In genomic region chr10:21719502-21719901, GRCh38 we compare ENCODE assay signal across 22 cellular contexts.
A peak's percentile ranks its signal among the peaks of the same experiment; 100 is the strongest.
DNase-seq lines count a peak whose midpoint lies in the region; ATAC-seq and TF ChIP-seq lines count a peak whose summit lies in the region.
"Had no signal": no experiment of that assay in that cellular context is flagged by ENCODE, and none has a peak within 500 bp of the region (broad histone marks: within the 10 kb centered on the region; RNA-seq: fewer than 3 reads in every experiment).

No MANE protein-coding gene starts in this region.

- H3K9ac ChIP-seq in HUES64 (ENCODE audit: low read depth, low read length) (no peak overlapping the region), neural cell (ENCODE audit: low read length) (peak overlapping the region; percentile 28)
- H3K9ac ChIP-seq: BLaER1 had no signal

- H3K4me1 ChIP-seq in GM23338 (ENCODE audit: insufficient read depth) (peaks cover 20% of the 10 kb centered on the region), HUES64 (ENCODE audit: insufficient read depth, low read length) (peaks cover 21% of the 10 kb centered on the region)
- peaks cover under 1% of the 10 kb centered on the region for H3K4me1 ChIP-seq in CD8-positive, alpha-beta T cell (ENCODE audit: insufficient read depth, low read length)

- intact Hi-C loops in CD8-positive, alpha-beta T cell (cut with DNase I, micrococcal nuclease): no loop called here

- H3F3A ChIP-seq in GM23338 (replicated peaks; ENCODE audit: low read depth): no peaks in the 10 kb centered on the region
- no peaks in the 10 kb centered on the region for H3F3A ChIP-seq in neural cell (ENCODE audit: insufficient read depth, low read length, poor library complexity, severe bottlenecking)

- POLR2A ChIA-PET in CD8-positive, alpha-beta T cell (lab: Charles Lee): interaction anchor here (1.1 kb wide), 1 partner anchor 12 kb away, joined by 3 read pairs; no protein-coding TSS in a partner anchor

- DNase-seq in GM23338 (ENCODE audit: low spot score) (no peak), caudate nucleus (lab: John Stamatoyannopoulos, UW) (no peak), NCI-H69 (lab: John Stamatoyannopoulos, UW) (no peak), HT-29 (ENCODE audit: low spot score) (no peak)
- DNase-seq in CD8-positive, alpha-beta T cell: no peak
- DNase-seq: Caco-2; CD4-positive, alpha-beta T cell; Kasumi-1; NCI-H1417 treated with DMSO at 0.1 percent for 48 hours; NCI-H187 treated with DMSO at 0.1 percent for 48 hours; NCI-H2107; NCI-H2227 treated with DMSO at 0.1 percent for 48 hours; NCI-H510A; NCI-H748 treated with DMSO at 0.1 percent for 48 hours; NK-92 treated with Interleukin-12 subunit alpha and Interleukin-12 subunit beta, amount 100 ng/mL, for 24 hours; SIG-M5; T-cell had no signal

- H4K20me1 ChIP-seq in GM23338 (replicated peaks; ENCODE audit: insufficient read depth) (no peaks in the 10 kb centered on the region), neural cell (ENCODE audit: insufficient read depth) (no peaks in the 10 kb centered on the region)

- H3K4me3 ChIP-seq in GM23338 (no peak overlapping the region), HUES64 (ENCODE audit: low read length) (no peak overlapping the region), neural cell (ENCODE audit: low read length) (peak overlapping the region; percentile 44)
- no peak overlapping the region for H3K4me3 ChIP-seq in CD8-positive, alpha-beta T cell (ENCODE audit: low read depth, low read length)
- H3K4me3 ChIP-seq: BLaER1, HAP-1 had no signal

- no peaks in the 10 kb centered on the region for H3K27me3 ChIP-seq in GM23338 (ENCODE audit: insufficient read depth)
- H3K27me3 ChIP-seq in HUES64 (ENCODE audit: insufficient read depth, low read length): no peaks in the 10 kb centered on the region
- H3K27me3 ChIP-seq in neural cell (ENCODE audit: insufficient read depth, low read depth, low read length): no peaks in the 10 kb centered on the region
- H3K27me3 ChIP-seq in CD8-positive, alpha-beta T cell (ENCODE audit: insufficient read depth, low read length): no peaks in the 10 kb centered on the region
- H3K27me3 ChIP-seq: BLaER1 had no signal

- H3K4me2 ChIP-seq in GM23338 (no peak overlapping the region), neural cell (ENCODE audit: low read length) (peak overlapping the region; percentile 42)
- H3K4me2 ChIP-seq: BLaER1 had no signal

- 100% methylated on average over 1 of the region's 1 CpG for WGBS in HUES64

- TF ChIP-seq CTCF in GM23338 (conservative IDR thresholded peaks at IDR 0.05; ENCODE audit: low read depth in 2 of 2) (no peak), neural cell (IDR thresholded peaks at IDR 0.05; ENCODE audit: poor library complexity, severe bottlenecking) (no peak)
- no peak for TF ChIP-seq CTCF in CD8-positive, alpha-beta T cell (IDR thresholded peaks at IDR 0.05)

- H3K9me2 ChIP-seq in GM23338 (ENCODE audit: insufficient read depth) (no peaks in the 10 kb centered on the region), neural cell (ENCODE audit: insufficient read depth, low read length) (no peaks in the 10 kb centered on the region)

- H3K27ac ChIP-seq in GM23338 (ENCODE audit: low read depth): peak overlapping the region; percentile 1; the same call in 1 of the 2 replicates
- peak overlapping the region; percentile 3; the same call in 1 of the 2 replicates for H3K27ac ChIP-seq in HUES64 (ENCODE audit: low read depth, low read length)
- peak overlapping the region; percentile 11 for H3K27ac ChIP-seq in caudate nucleus (ENCODE audit: low read depth, low read length)
- peak overlapping the region; percentile 91 for H3K27ac ChIP-seq in neural cell (ENCODE audit: low read length)
- H3K27ac ChIP-seq in CD8-positive, alpha-beta T cell (ENCODE audit: low read depth, low read length): no peak overlapping the region
- H3K27ac ChIP-seq: BLaER1 had no signal

- peaks cover 21% of the 10 kb centered on the region for H3K4me1 Mint-ChIP-seq in GM23338
- H3K4me1 Mint-ChIP-seq in CD8-positive, alpha-beta T cell (ENCODE audit: low read depth): peaks cover 10% of the 10 kb centered on the region

- no peak for ATAC-seq in GM23338
- no peak for ATAC-seq in CD8-positive, alpha-beta T cell
- ATAC-seq: SK-N-SH treated with all-trans-retinoic acid at 6 μM for 48 hours, T-cell had no signal

- H3K36me3 Mint-ChIP-seq in GM23338 (ENCODE audit: low read depth): peaks cover 17% of the 10 kb centered on the region
- peaks cover 45% of the 10 kb centered on the region for H3K36me3 Mint-ChIP-seq in CD8-positive, alpha-beta T cell

- H3K36me3 ChIP-seq in GM23338 (ENCODE audit: insufficient read depth) (no peaks in the 10 kb centered on the region; the same call in 1 of the 2 replicates), HUES64 (ENCODE audit: insufficient read depth, low read length) (peaks cover 54% of the 10 kb centered on the region), neural cell (ENCODE audit: insufficient read depth, low read length) (no peaks in the 10 kb centered on the region)
- H3K36me3 ChIP-seq in CD8-positive, alpha-beta T cell (ENCODE audit: insufficient read depth, low read length): peaks cover 4% of the 10 kb centered on the region
- H3K36me3 ChIP-seq: HAP-1 had no signal

- H3K27me3 Mint-ChIP-seq in GM23338 (ENCODE audit: insufficient read depth, low read depth, poor library complexity): peaks cover 9% of the 10 kb centered on the region
- no peaks in the 10 kb centered on the region for H3K27me3 Mint-ChIP-seq in CD8-positive, alpha-beta T cell (ENCODE audit: low read depth)
- H3K27me3 Mint-ChIP-seq: CD4-positive, alpha-beta T cell; T-cell had no signal

- peak overlapping the region; percentile 89 for H3K27ac Mint-ChIP-seq in GM23338
- no peak overlapping the region for H3K27ac Mint-ChIP-seq in CD8-positive, alpha-beta T cell
- H3K27ac Mint-ChIP-seq: CD4-positive, alpha-beta T cell; T-cell had no signal

- H2AFZ ChIP-seq in GM23338 (no peak overlapping the region), neural cell (ENCODE audit: low read depth, low read length) (no peak overlapping the region)

- TF ChIP-seq EP300 in neural cell (conservative IDR thresholded peaks at IDR 0.05; ENCODE audit: poor library complexity, severe bottlenecking): no peak

- H3K9me3 ChIP-seq in HUES64 (ENCODE audit: insufficient read depth, low read depth, low read length): no peaks in the 10 kb centered on the region
- no peaks in the 10 kb centered on the region for H3K9me3 ChIP-seq in neural cell (ENCODE audit: low read length)
- no peaks in the 10 kb centered on the region for H3K9me3 ChIP-seq in CD8-positive, alpha-beta T cell (ENCODE audit: low read length)
- H3K9me3 ChIP-seq: BLaER1, Caco-2, HAP-1 had no signal

- H3K9me3 Mint-ChIP-seq in GM23338: no peaks in the 10 kb centered on the region
- no peaks in the 10 kb centered on the region for H3K9me3 Mint-ChIP-seq in CD8-positive, alpha-beta T cell
- H3K9me3 Mint-ChIP-seq: CD4-positive, alpha-beta T cell; T-cell had no signal

- CTCF ChIA-PET in CD8-positive, alpha-beta T cell (lab: Charles Lee): no interaction called here

- H3K4me3 Mint-ChIP-seq in GM23338: no peak overlapping the region
- H3K4me3 Mint-ChIP-seq in CD8-positive, alpha-beta T cell: no peak overlapping the region
- H3K4me3 Mint-ChIP-seq: CD4-positive, alpha-beta T cell; T-cell had no signal

- TF ChIP-seq RAD21 in neural cell (conservative IDR thresholded peaks at IDR 0.05): no peak

- H3K79me2 ChIP-seq in GM23338 (replicated peaks; ENCODE audit: insufficient read depth) (no peaks in the 10 kb centered on the region), neural cell (replicated peaks; ENCODE audit: insufficient read depth, low read length) (no peaks in the 10 kb centered on the region)

TF ChIP-seq in GM23338, 12 proteins besides CTCF, POLR2A, EP300 and RAD21 (continues in another document):
- no peak for TF ChIP-seq EZH2phosphoT487 (IDR thresholded peaks at IDR 0.05; ENCODE audit: unreplicated experiment)

TF ChIP-seq in neural cell, 6 proteins besides CTCF, POLR2A, EP300 and RAD21:
- no peak for TF ChIP-seq MXI1 (conservative IDR thresholded peaks at IDR 0.05; ENCODE audit: poor library complexity, severe bottlenecking)
- TF ChIP-seq REST (IDR thresholded peaks at IDR 0.05; ENCODE audit: borderline replicate concordance): no peak
- no peak for TF ChIP-seq SMC3 (conservative IDR thresholded peaks at IDR 0.05; ENCODE audit: poor library complexity)
- TF ChIP-seq POLR2AphosphoS5 (IDR thresholded peaks at IDR 0.05): no peak
- TF ChIP-seq TAF1 (IDR thresholded peaks at IDR 0.05; ENCODE audit: low read depth): no peak
- TF ChIP-seq EZH2 (IDR thresholded peaks at IDR 0.05; ENCODE audit: borderline replicate concordance, insufficient read depth, low read length, poor library complexity, severe bottlenecking): no peak
